In genomic region chr9:4118666-4119065, GRCh38 we compare ENCODE assay signal across 20 cellular contexts.
"Had no signal": no experiment of that assay in that cellular context is flagged by ENCODE, and none has a peak within 500 bp of the region (broad histone marks: within the 10 kb centered on the region; RNA-seq: fewer than 3 reads in every experiment).

No MANE protein-coding gene starts in this region.

- H3K36me3 Mint-ChIP-seq: activated naive CD4-positive, alpha-beta T cell treated with anti-CD3 and anti-CD28 coated beads, Interleukin-2, amount 50 U/mL, for 72 hours; naive B cell had no signal

- H3K4me3 Mint-ChIP-seq: activated CD4-positive, alpha-beta memory T cell treated with anti-CD3 and anti-CD28 coated beads, Interleukin-2, amount 10 ng/mL, durations not matched to agents 7 days and 5 days; activated T-cell treated with anti-CD3 and anti-CD28 coated beads, Interleukin-2, amount 50 U/mL, for 4 hours; brain; naive B cell; stimulated activated naive CD8-positive, alpha-beta T cell treated with anti-CD3 and anti-CD28 coated beads, Interleukin-15, amount 100 ng/mL, for 72 hours had no signal

- H3K27ac Mint-ChIP-seq: activated CD4-positive, alpha-beta memory T cell treated with anti-CD3 and anti-CD28 coated beads, Interleukin-2, amount 10 ng/mL, durations not matched to agents 7 days and 5 days; naive B cell; stimulated activated naive CD8-positive, alpha-beta T cell treated with anti-CD3 and anti-CD28 coated beads, Interleukin-15, amount 100 ng/mL, for 72 hours had no signal

- H3K27ac ChIP-seq: epithelial cell of prostate, gastrocnemius medialis, prostate gland, SJSA1, spleen, uterus had no signal

- DNase-seq: activated CD4-positive, alpha-beta memory T cell treated with anti-CD3 and anti-CD28 coated beads, Interleukin-2, amount 10 ng/mL, durations not matched to agents 7 days and 5 days; activated CD4-positive, alpha-beta T cell treated with anti-CD3 and anti-CD28 coated beads for 4 hours; activated effector memory CD4-positive, alpha-beta T cell treated with anti-CD3 and anti-CD28 coated beads, Interleukin-2, amount 50 U/mL, for 16 hours; activated T-cell treated with anti-CD3 and anti-CD28 coated beads, Interleukin-2, amount 50 U/mL, for 4 hours; cerebellar nuclear complex; gastrocnemius medialis; hypothalamus; kidney glomerular epithelial cell; naive B cell; nucleus accumbens; sigmoid colon; stimulated activated naive CD8-positive, alpha-beta T cell treated with anti-CD3 and anti-CD28 coated beads, Interleukin-15, amount 100 ng/mL, for 72 hours; T-helper 2 cell; uterus had no signal

- H3K4me3 ChIP-seq: gastrocnemius medialis, prostate gland, sigmoid colon, SJSA1, spleen, uterus had no signal

- H3K4me1 ChIP-seq: prostate gland, spleen had no signal

- H3K27me3 ChIP-seq: gastrocnemius medialis, sigmoid colon, SJSA1, spleen, uterus had no signal

- ATAC-seq: gastrocnemius medialis had no signal

- H3K36me3 ChIP-seq: gastrocnemius medialis, prostate gland, sigmoid colon, SJSA1, uterus had no signal

- H3K27me3 Mint-ChIP-seq: activated CD4-positive, alpha-beta memory T cell treated with anti-CD3 and anti-CD28 coated beads, Interleukin-2, amount 10 ng/mL, durations not matched to agents 7 days and 5 days; stimulated activated naive CD8-positive, alpha-beta T cell treated with anti-CD3 and anti-CD28 coated beads, Interleukin-15, amount 100 ng/mL, for 72 hours had no signal

- H3K4me1 Mint-ChIP-seq: activated CD4-positive, alpha-beta memory T cell treated with anti-CD3 and anti-CD28 coated beads, Interleukin-2, amount 10 ng/mL, durations not matched to agents 7 days and 5 days; naive B cell; stimulated activated naive CD8-positive, alpha-beta T cell treated with anti-CD3 and anti-CD28 coated beads, Interleukin-15, amount 100 ng/mL, for 72 hours had no signal

- H3K9me3 Mint-ChIP-seq: activated CD4-positive, alpha-beta memory T cell treated with anti-CD3 and anti-CD28 coated beads, Interleukin-2, amount 10 ng/mL, durations not matched to agents 7 days and 5 days; activated naive CD4-positive, alpha-beta T cell treated with anti-CD3 and anti-CD28 coated beads, Interleukin-2, amount 50 U/mL, for 72 hours; activated T-cell treated with anti-CD3 and anti-CD28 coated beads, Interleukin-2, amount 50 U/mL, for 4 hours; naive B cell; stimulated activated naive CD8-positive, alpha-beta T cell treated with anti-CD3 and anti-CD28 coated beads, Interleukin-15, amount 100 ng/mL, for 72 hours had no signal

- H3K9me3 ChIP-seq: gastrocnemius medialis, prostate gland, sigmoid colon, SJSA1, spleen, uterus had no signal
